In genomic region chr7:1666779-1667565, GRCh38 we compare ENCODE assay signal across 1 cellular context.
TF ChIP-seq lines count a peak whose summit lies in the region.

No MANE protein-coding gene starts in this region.

TF ChIP-seq in HepG2, 621 proteins besides CTCF, POLR2A, EP300 and RAD21 (continued from another document and continues in another):
- peak; percentile 38; the same call in 1 of the 2 replicates for TF ChIP-seq ZNF687 (CRISPR knock-in tag; IDR thresholded peaks at IDR 0.05)
- TF ChIP-seq ZBTB1 (CRISPR knock-in tag; IDR thresholded peaks at IDR 0.05; ENCODE audit: borderline replicate concordance) = no peak
- 0 out of 2 replicates have a peak, but pooled peaks have one; percentile 48 for TF ChIP-seq HES4 (CRISPR knock-in tag; IDR thresholded peaks at IDR 0.05; ENCODE audit: borderline replicate concordance)
- 0 out of 2 replicates have a peak, but pooled peaks have one; percentile 13 for TF ChIP-seq ZNF564 (CRISPR knock-in tag; IDR thresholded peaks at IDR 0.05)
- peak; percentile 31; the same call in 1 of the 2 replicates for TF ChIP-seq SALL1 (CRISPR knock-in tag; IDR thresholded peaks at IDR 0.05)
- no peak for TF ChIP-seq RORA (CRISPR knock-in tag; IDR thresholded peaks at IDR 0.05)
- TF ChIP-seq JARID2 (CRISPR knock-in tag; IDR thresholded peaks at IDR 0.05; ENCODE audit: insufficient replicate concordance) = no peak
- TF ChIP-seq, protein P1, sequence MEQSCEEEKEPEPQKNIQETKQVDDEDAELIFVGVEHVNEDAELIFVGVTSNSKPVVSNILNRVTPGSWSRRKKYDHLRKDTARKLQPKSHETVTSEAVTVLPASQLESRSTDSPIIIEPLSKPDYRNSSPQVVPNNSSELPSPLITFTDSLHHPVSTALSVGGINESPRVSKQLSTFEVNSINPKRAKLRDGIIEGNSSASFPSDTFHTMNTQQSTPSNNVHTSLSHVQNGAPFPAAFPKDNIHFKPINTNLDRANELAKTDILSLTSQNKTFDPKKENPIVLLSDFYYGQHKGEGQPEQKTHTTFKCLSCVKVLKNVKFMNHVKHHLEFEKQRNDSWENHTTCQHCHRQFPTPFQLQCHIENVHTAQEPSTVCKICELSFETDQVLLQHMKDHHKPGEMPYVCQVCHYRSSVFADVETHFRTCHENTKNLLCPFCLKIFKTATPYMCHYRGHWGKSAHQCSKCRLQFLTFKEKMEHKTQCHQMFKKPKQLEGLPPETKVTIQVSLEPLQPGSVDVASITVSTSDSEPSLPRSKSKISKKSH (CRISPR knock-in tag; IDR thresholded peaks at IDR 0.05; ENCODE audit: borderline replicate concordance) = 0 out of 2 replicates have a peak, but pooled peaks have one; percentile 30
- no peak for TF ChIP-seq ZNF292 (CRISPR knock-in tag; IDR thresholded peaks at IDR 0.05; ENCODE audit: borderline replicate concordance, low read depth)
- TF ChIP-seq, protein P2, sequence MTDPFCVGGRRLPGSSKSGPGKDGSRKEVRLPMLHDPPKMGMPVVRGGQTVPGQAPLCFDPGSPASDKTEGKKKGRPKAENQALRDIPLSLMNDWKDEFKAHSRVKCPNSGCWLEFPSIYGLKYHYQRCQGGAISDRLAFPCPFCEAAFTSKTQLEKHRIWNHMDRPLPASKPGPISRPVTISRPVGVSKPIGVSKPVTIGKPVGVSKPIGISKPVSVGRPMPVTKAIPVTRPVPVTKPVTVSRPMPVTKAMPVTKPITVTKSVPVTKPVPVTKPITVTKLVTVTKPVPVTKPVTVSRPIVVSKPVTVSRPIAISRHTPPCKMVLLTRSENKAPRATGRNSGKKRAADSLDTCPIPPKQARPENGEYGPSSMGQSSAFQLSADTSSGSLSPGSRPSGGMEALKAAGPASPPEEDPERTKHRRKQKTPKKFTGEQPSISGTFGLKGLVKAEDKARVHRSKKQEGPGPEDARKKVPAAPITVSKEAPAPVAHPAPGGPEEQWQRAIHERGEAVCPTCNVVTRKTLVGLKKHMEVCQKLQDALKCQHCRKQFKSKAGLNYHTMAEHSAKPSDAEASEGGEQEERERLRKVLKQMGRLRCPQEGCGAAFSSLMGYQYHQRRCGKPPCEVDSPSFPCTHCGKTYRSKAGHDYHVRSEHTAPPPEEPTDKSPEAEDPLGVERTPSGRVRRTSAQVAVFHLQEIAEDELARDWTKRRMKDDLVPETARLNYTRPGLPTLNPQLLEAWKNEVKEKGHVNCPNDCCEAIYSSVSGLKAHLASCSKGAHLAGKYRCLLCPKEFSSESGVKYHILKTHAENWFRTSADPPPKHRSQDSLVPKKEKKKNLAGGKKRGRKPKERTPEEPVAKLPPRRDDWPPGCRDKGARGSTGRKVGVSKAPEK (CRISPR knock-in tag; IDR thresholded peaks at IDR 0.05; ENCODE audit: borderline replicate concordance) = 0 out of 2 replicates have a peak, but pooled peaks have one; percentile 65
- peak; percentile 52 for TF ChIP-seq ZNF777 (CRISPR knock-in tag; IDR thresholded peaks at IDR 0.05)
- peak; percentile 73 for TF ChIP-seq ZNF263 (CRISPR knock-in tag; IDR thresholded peaks at IDR 0.05)
- no peak for TF ChIP-seq SIX1 (CRISPR knock-in tag; IDR thresholded peaks at IDR 0.05; ENCODE audit: borderline replicate concordance)
- no peak for TF ChIP-seq ZNF44 (CRISPR knock-in tag; IDR thresholded peaks at IDR 0.05)
- no peak; the same call in 1 of the 2 replicates for TF ChIP-seq PHF8 (CRISPR knock-in tag; IDR thresholded peaks at IDR 0.05)
- TF ChIP-seq, protein P3, sequence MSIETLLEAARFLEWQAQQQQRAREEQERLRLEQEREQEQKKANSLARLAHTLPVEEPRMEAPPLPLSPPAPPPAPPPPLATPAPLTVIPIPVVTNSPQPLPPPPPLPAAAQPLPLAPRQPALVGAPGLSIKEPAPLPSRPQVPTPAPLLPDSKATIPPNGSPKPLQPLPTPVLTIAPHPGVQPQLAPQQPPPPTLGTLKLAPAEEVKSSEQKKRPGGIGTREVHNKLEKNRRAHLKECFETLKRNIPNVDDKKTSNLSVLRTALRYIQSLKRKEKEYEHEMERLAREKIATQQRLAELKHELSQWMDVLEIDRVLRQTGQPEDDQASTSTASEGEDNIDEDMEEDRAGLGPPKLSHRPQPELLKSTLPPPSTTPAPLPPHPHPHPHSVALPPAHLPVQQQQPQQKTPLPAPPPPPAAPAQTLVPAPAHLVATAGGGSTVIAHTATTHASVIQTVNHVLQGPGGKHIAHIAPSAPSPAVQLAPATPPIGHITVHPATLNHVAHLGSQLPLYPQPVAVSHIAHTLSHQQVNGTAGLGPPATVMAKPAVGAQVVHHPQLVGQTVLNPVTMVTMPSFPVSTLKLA (IDR thresholded peaks at IDR 0.05) = no peak
- TF ChIP-seq HIVEP1 (CRISPR knock-in tag; IDR thresholded peaks at IDR 0.05) = 0 out of 2 replicates have a peak, but pooled peaks have one; percentile 47
- TF ChIP-seq, protein P4, sequence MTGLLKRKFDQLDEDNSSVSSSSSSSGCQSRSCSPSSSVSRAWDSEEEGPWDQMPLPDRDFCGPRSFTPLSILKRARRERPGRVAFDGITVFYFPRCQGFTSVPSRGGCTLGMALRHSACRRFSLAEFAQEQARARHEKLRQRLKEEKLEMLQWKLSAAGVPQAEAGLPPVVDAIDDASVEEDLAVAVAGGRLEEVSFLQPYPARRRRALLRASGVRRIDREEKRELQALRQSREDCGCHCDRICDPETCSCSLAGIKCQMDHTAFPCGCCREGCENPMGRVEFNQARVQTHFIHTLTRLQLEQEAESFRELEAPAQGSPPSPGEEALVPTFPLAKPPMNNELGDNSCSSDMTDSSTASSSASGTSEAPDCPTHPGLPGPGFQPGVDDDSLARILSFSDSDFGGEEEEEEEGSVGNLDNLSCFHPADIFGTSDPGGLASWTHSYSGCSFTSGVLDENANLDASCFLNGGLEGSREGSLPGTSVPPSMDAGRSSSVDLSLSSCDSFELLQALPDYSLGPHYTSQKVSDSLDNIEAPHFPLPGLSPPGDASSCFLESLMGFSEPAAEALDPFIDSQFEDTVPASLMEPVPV (CRISPR knock-in tag; IDR thresholded peaks at IDR 0.05) = no peak
- TF ChIP-seq PHF5A (CRISPR knock-in tag; IDR thresholded peaks at IDR 0.05; ENCODE audit: low read depth, unreplicated experiment) = no peak
- TF ChIP-seq PITX1 (CRISPR knock-in tag; IDR thresholded peaks at IDR 0.05) = 0 out of 2 replicates have a peak, but pooled peaks have one; percentile 10
- peak; percentile 17; the same call in 1 of the 2 replicates for TF ChIP-seq ARID4A (CRISPR knock-in tag; IDR thresholded peaks at IDR 0.05; ENCODE audit: borderline replicate concordance)
- TF ChIP-seq, protein P5, sequence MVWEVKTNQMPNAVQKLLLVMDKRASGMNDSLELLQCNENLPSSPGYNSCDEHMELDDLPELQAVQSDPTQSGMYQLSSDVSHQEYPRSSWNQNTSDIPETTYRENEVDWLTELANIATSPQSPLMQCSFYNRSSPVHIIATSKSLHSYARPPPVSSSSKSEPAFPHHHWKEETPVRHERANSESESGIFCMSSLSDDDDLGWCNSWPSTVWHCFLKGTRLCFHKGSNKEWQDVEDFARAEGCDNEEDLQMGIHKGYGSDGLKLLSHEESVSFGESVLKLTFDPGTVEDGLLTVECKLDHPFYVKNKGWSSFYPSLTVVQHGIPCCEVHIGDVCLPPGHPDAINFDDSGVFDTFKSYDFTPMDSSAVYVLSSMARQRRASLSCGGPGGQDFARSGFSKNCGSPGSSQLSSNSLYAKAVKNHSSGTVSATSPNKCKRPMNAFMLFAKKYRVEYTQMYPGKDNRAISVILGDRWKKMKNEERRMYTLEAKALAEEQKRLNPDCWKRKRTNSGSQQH (CRISPR knock-in tag; IDR thresholded peaks at IDR 0.05; ENCODE audit: low read depth) = no peak
- TF ChIP-seq IRF2 (CRISPR knock-in tag; IDR thresholded peaks at IDR 0.05) = no peak
- no peak for TF ChIP-seq NCOA2 (CRISPR knock-in tag; IDR thresholded peaks at IDR 0.05)
- TF ChIP-seq KAT8 (CRISPR knock-in tag; IDR thresholded peaks at IDR 0.05) = 0 out of 2 replicates have a peak, but pooled peaks have one; percentile 21
- 0 out of 2 replicates have a peak, but pooled peaks have one; percentile 28 for TF ChIP-seq MTF2 (CRISPR knock-in tag; IDR thresholded peaks at IDR 0.05; ENCODE audit: borderline replicate concordance)
- 0 out of 2 replicates have a peak, but pooled peaks have one; percentile 16 for TF ChIP-seq BCL6 (CRISPR knock-in tag; IDR thresholded peaks at IDR 0.05)
- 0 out of 2 replicates have a peak, but pooled peaks have one; percentile 33 for TF ChIP-seq UBTF (CRISPR knock-in tag; IDR thresholded peaks at IDR 0.05)
- no peak for TF ChIP-seq ZNF251 (CRISPR knock-in tag; IDR thresholded peaks at IDR 0.05)
- no peak for TF ChIP-seq ZC3H13 (CRISPR knock-in tag; IDR thresholded peaks at IDR 0.05)
- peak; percentile 29; the same call in 1 of the 2 replicates for TF ChIP-seq ZGPAT (CRISPR knock-in tag; IDR thresholded peaks at IDR 0.05)
- no peak for TF ChIP-seq ZNF430 (CRISPR knock-in tag; IDR thresholded peaks at IDR 0.05)
- no peak for TF ChIP-seq FOSL2 (CRISPR knock-in tag; IDR thresholded peaks at IDR 0.05)
- no peak for TF ChIP-seq SMARCC2 (IDR thresholded peaks at IDR 0.05)
